ENCODE assay signal across 9 cellular contexts in the genomic region with DNA sequence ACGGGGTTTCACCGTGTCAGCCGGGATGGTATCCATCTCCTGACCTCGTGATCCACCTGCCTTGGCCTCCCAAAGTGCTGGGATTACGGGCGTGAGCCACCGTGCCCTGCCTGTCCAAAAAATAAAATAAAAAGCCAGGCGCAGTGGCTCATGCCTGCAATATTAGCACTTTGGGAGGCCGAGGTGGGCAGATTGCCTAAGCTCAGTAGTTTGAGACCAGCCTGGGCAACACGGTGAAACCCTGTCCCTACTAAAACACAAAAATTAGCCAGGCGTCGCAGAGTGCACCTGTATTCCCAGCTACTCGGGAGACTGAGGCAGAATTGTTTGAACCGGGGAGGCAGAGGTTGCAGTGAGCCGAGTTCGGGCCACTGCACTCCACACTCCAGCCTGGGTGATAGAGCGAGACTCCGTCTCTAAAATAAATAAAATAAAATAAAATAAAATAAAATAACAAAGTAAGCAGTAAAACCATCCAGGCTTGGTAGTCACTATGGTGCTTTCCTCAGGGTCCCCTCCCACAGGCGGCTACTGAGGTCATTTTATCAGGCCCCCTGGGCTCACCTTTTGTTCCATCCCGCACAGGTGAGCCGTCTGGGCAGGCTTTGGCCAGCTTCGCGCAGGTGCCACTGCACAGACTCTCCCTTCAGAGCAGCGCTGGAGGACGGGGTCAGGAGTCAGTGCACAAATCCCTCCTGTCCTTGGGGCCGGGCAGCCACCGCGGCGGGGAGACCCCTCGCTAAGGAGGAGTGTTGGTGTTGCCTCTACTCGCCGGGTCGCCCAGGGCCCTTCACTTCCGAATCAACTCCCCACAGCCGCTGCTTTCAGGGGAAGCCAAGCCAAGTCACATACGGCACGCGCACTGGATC. TPM values are rescaled to one million over a fixed set of nuclear protein-coding genes. Genes with fewer than 3 reads are reported as not detected.
A peak's percentile ranks its signal among the peaks of the same experiment; 100 is the strongest.
DNase-seq lines count a peak whose midpoint lies in the region; ATAC-seq and TF ChIP-seq lines count a peak whose summit lies in the region.
"Not testable (repeated sequence)": the region's sequence is repeated elsewhere in the genome, so short reads cannot be mapped to it uniquely, and the experiment has no call there.
"Had no signal": no experiment of that assay in that cellular context is flagged by ENCODE, and none has a peak within 500 bp of the region (broad histone marks: within the 10 kb centered on the region; RNA-seq: fewer than 3 reads in every experiment).

No MANE protein-coding gene starts in this region.

- H3K27me3 Mint-ChIP-seq in activated naive CD8-positive, alpha-beta T cell treated with anti-CD3 and anti-CD28 coated beads, Interleukin-2, amount 50 U/mL, for 24 hours; osteocyte (ENCODE audit: unreplicated experiment): not testable (repeated sequence)

- not testable (repeated sequence) for H3K27ac Mint-ChIP-seq in activated naive CD8-positive, alpha-beta T cell treated with anti-CD3 and anti-CD28 coated beads, Interleukin-2, amount 50 U/mL, for 24 hours; osteocyte (ENCODE audit: unreplicated experiment)

- not testable (repeated sequence) for H3K4me1 ChIP-seq in PC-3 (ENCODE audit: insufficient read depth, low read length); foreskin keratinocyte

- CTCF ChIA-PET in PC-3 (lab: Charles Lee): not testable (repeated sequence)

- not testable (repeated sequence) for BruUV-seq in PC-3 (replicated peaks; lab: Mats Ljungman, UMichigan)

- not testable (repeated sequence) for DNase-seq in PC-3; activated naive CD8-positive, alpha-beta T cell treated with anti-CD3 and anti-CD28 coated beads, Interleukin-2, amount 50 U/mL, for 24 hours; foreskin keratinocyte; osteocyte (ENCODE audit: extremely low spot score, unreplicated experiment)

- H3K9me2 ChIP-seq in PC-3 (replicated peaks; ENCODE audit: low read length): not testable (repeated sequence)

- not testable (repeated sequence) for H3K27ac ChIP-seq in PC-3 (ENCODE audit: low read length); foreskin keratinocyte

- H3K9me3 Mint-ChIP-seq in activated naive CD8-positive, alpha-beta T cell treated with anti-CD3 and anti-CD28 coated beads, Interleukin-2, amount 50 U/mL, for 24 hours; osteocyte (ENCODE audit: unreplicated experiment): not testable (repeated sequence)

- intact Hi-C loops in PC-3 (cut with micrococcal nuclease): not testable (repeated sequence)

- not testable (repeated sequence) for H3K27me3 ChIP-seq in PC-3 (ENCODE audit: low read length); foreskin keratinocyte

- not testable (repeated sequence) for TF ChIP-seq CTCF in PC-3 (conservative IDR thresholded peaks at IDR 0.05; ENCODE audit: low read depth, low read length); foreskin keratinocyte (conservative IDR thresholded peaks at IDR 0.05); osteocyte (IDR thresholded peaks at IDR 0.05)

- POLR2A ChIA-PET in PC-3 (lab: Charles Lee; ENCODE audit: unreplicated experiment): interaction anchor here (0.8 kb wide), 1 partner anchor 1252 kb away, joined by 4 read pairs; no protein-coding TSS in a partner anchor

- H2AFZ ChIP-seq in PC-3 (ENCODE audit: low read length): 0 out of 2 replicates have a peak overlapping the region, but pooled peaks have one; percentile 55

- H3K4me1 Mint-ChIP-seq in activated naive CD8-positive, alpha-beta T cell treated with anti-CD3 and anti-CD28 coated beads, Interleukin-2, amount 50 U/mL, for 24 hours; osteocyte (ENCODE audit: unreplicated experiment): not testable (repeated sequence)

- H3K4me2 ChIP-seq in PC-3 (ENCODE audit: low read length): peak overlapping the region; percentile 78

- peak overlapping the region; percentile 59 for H3K4me3 Mint-ChIP-seq in activated naive CD8-positive, alpha-beta T cell treated with anti-CD3 and anti-CD28 coated beads, Interleukin-2, amount 50 U/mL, for 24 hours
- peak overlapping the region; percentile 67 for H3K4me3 Mint-ChIP-seq in osteocyte (ENCODE audit: unreplicated experiment)

- H3K9ac ChIP-seq in PC-3 (ENCODE audit: low read length): not testable (repeated sequence)

- not testable (repeated sequence) for H3K79me2 ChIP-seq in PC-3 (ENCODE audit: low read length)

- not testable (repeated sequence) for H3K9me3 ChIP-seq in PC-3 (ENCODE audit: low read length)

- not testable (repeated sequence) for H3K36me3 Mint-ChIP-seq in activated naive CD8-positive, alpha-beta T cell treated with anti-CD3 and anti-CD28 coated beads, Interleukin-2, amount 50 U/mL, for 24 hours (ENCODE audit: low read depth); osteocyte (ENCODE audit: unreplicated experiment)

- not testable (repeated sequence) for H3K36me3 ChIP-seq in PC-3 (ENCODE audit: low read depth, low read length)

- ATAC-seq in GM18508 (IDR thresholded peaks at IDR 0.05; ENCODE audit: insufficient read depth, unreplicated experiment): peak; percentile 10
- ATAC-seq in GM21723 (IDR thresholded peaks at IDR 0.05; ENCODE audit: unreplicated experiment): peak; percentile 59
- peak; percentile 36 for ATAC-seq in HG03108 (IDR thresholded peaks at IDR 0.05; ENCODE audit: unreplicated experiment)
- ATAC-seq in PC-3: peak; percentile 70
- ATAC-seq in activated naive CD8-positive, alpha-beta T cell treated with anti-CD3 and anti-CD28 coated beads, Interleukin-2, amount 50 U/mL, for 24 hours: not testable (repeated sequence)
- ATAC-seq in foreskin keratinocyte: peak; percentile 58

- not testable (repeated sequence) for H4K20me1 ChIP-seq in PC-3 (ENCODE audit: low read length)

- peak overlapping the region; percentile 62 for H3K4me3 ChIP-seq in PC-3 (ENCODE audit: low read length)

- not testable (repeated sequence) for H3F3A ChIP-seq in PC-3 (ENCODE audit: low read length, unreplicated experiment)

RNA-seq across cellular contexts. Expression of a gene that starts 10.3 kb away (rescaled TPM):
- 533 and 610 TPM in 2 replicates for total RNA-seq in PC-3 (2014; rRNA removed)
- total RNA-seq in foreskin keratinocyte: 374 and 433 TPM in 2 replicates
- 130 and 170 TPM in 2 replicates for polyA plus RNA-seq in foreskin keratinocyte
- 474 and 509 TPM in 2 replicates for total RNA-seq in osteocyte

RNA-seq across cellular contexts. Expression of a gene that starts 47.1 kb away (rescaled TPM):
- total RNA-seq in PC-3 (2014; rRNA removed): 1.4 TPM in 1 of 2 replicates, not detected in the other
- not detected in 2 replicates for total RNA-seq in foreskin keratinocyte
- not detected in 2 replicates for polyA plus RNA-seq in foreskin keratinocyte
- not detected in 2 replicates for total RNA-seq in osteocyte
- total RNA-seq: Daoy, dermis blood vessel endothelial cell had no signal
